8 cellular contexts compared by ENCODE assay signal in genomic region chr17:73342057-73342522, GRCh38. TPM values are rescaled to one million over a fixed set of nuclear protein-coding genes. Genes with fewer than 3 reads are reported as not detected.
DNase-seq lines count a peak whose midpoint lies in the region; ATAC-seq lines count a peak whose summit lies in the region.

No MANE protein-coding gene starts in this region.

- H3K36me3 Mint-ChIP-seq in T-helper 17 cell (ENCODE audit: low read depth): no peaks in the 10 kb centered on the region

- peaks cover 8% of the 10 kb centered on the region for H3K27me3 Mint-ChIP-seq in T-helper 17 cell

- H3K9me3 ChIP-seq in T-helper 17 cell (ENCODE audit: control insufficient read depth, low read length, poor library complexity, severe bottlenecking): no peaks in the 10 kb centered on the region

- no peaks in the 10 kb centered on the region for H3K4me1 Mint-ChIP-seq in T-helper 17 cell

- no peak for ATAC-seq in HG02610 (IDR thresholded peaks at IDR 0.05; ENCODE audit: unreplicated experiment)
- no peak for ATAC-seq in T-helper 17 cell

- H3K27ac Mint-ChIP-seq in T-helper 17 cell: no peak overlapping the region

- DNase-seq in C1 segment of cervical spinal cord (lab: John Stamatoyannopoulos, UW) (peak in 13 of 14 donors; percentile 44 to 95 (median 87)), NCI-H69 (lab: John Stamatoyannopoulos, UW) (peak; percentile 100), epithelial cell of prostate (ENCODE audit: low read depth, low spot score) (no peak), midbrain (lab: John Stamatoyannopoulos, UW) (peak; percentile 94), KG1 (lab: John Stamatoyannopoulos, UW) (no peak), UCSD-AML1 (lab: John Stamatoyannopoulos, UW; ENCODE audit: unreplicated experiment) (no peak), T-helper 17 cell (no peak)

- peak overlapping the region; percentile 76 for H3K27ac ChIP-seq in epithelial cell of prostate

- no peak overlapping the region for H3K4me3 Mint-ChIP-seq in T-helper 17 cell

RNA-seq across cellular contexts. Expression of gene CDC42EP4, which starts 30.3 kb away (rescaled TPM):
- 1 to 10 TPM; 4.0 to 4.1 TPM for total RNA-seq in T-helper 17 cell

Comparison
In these comparisons a context has a peak if more than half of its experiments do, and no peak if none do; other contexts are left out.
1. DNase-seq: peak in C1 segment of cervical spinal cord (13 of 14), NCI-H69 (single experiment) and midbrain (single experiment); none in epithelial cell of prostate (single experiment), KG1 (single experiment), UCSD-AML1 (single experiment) and T-helper 17 cell (0 of 3).